ENCODE assay signal across 1 cellular context in genomic region chr3:46360904-46361303, GRCh38.
TF ChIP-seq lines count a peak whose summit lies in the region.

No MANE protein-coding gene starts in this region.

TF ChIP-seq in H1, 55 proteins besides CTCF, POLR2A, EP300 and RAD21:
- no peak for TF ChIP-seq MAFK (IDR thresholded peaks at IDR 0.05; ENCODE audit: low read depth, low read length)
- TF ChIP-seq TEAD4 (IDR thresholded peaks at IDR 0.05; ENCODE audit: low read depth, low read length), result peak; percentile 44; the same call in 1 of the 2 replicates
